ENCODE assay signal across 8 cellular contexts in genomic region chr19:23758187-23759074, GRCh38. TPM values are rescaled to one million over a fixed set of nuclear protein-coding genes. Genes with fewer than 3 reads are reported as not detected.
DNase-seq lines count a peak whose midpoint lies in the region; ATAC-seq, FAIRE-seq and TF ChIP-seq lines count a peak whose summit lies in the region.

Gene ZNF681, minus strand, starts transcription at chr19:23758891. Its CDS starts 142 bp downstream, at chr19:23758749.

- FAIRE-seq in A549 (lab: Jason Lieb, UNC), result no peak

- H3K4me1 ChIP-seq in A549 (no peaks in the 10 kb centered on the region), endodermal cell (ENCODE audit: control insufficient read depth, insufficient read depth, low read length) (no peaks in the 10 kb centered on the region)

- peak within 1 kb of the TSS; percentile 83 for H3K9ac ChIP-seq in endodermal cell (ENCODE audit: extremely low read depth, low read length, poor library complexity, severe bottlenecking)

- peak; percentile 39 to 47; a peak in 3 of 6 replicates for ATAC-seq in A549
- peak; percentile 75 for ATAC-seq in GM18519 (IDR thresholded peaks at IDR 0.05; ENCODE audit: low FRiP score, unreplicated experiment)
- peak; percentile 77 for ATAC-seq in HG03064 (IDR thresholded peaks at IDR 0.05; ENCODE audit: low read depth, unreplicated experiment)

- TF ChIP-seq POLR2A in A549 (IDR thresholded peaks at IDR 0.05; ENCODE audit: low read length), result no peak

- no peak for TF ChIP-seq CTCF in A549 (IDR thresholded peaks at IDR 0.05)
- peak; percentile 43 for TF ChIP-seq CTCF in endodermal cell (conservative IDR thresholded peaks at IDR 0.05)
- TF ChIP-seq CTCF in mesothelial cell of epicardium (IDR thresholded peaks at IDR 0.05; ENCODE audit: unreplicated experiment), result no peak

- POLR2A ChIA-PET in A549 (lab: Yijun Ruan, JAX), result no interaction called here

- H3K4me1 Mint-ChIP-seq in endodermal cell (peaks cover 1% of the 10 kb centered on the region), mesothelial cell of epicardium (peaks cover 11% of the 10 kb centered on the region)

- no peaks in the 10 kb centered on the region for H3K27me3 ChIP-seq in endodermal cell (ENCODE audit: control insufficient read depth, insufficient read depth, low read length, poor library complexity, severe bottlenecking)

- H3K9me3 Mint-ChIP-seq in endodermal cell, result peaks cover 13% of the 10 kb centered on the region
- peaks cover 13% of the 10 kb centered on the region for H3K9me3 Mint-ChIP-seq in mesothelial cell of epicardium

- H3K4me3 ChIP-seq in A549 (no peak within 1 kb of the TSS), endodermal cell (ENCODE audit: low read length) (peak within 1 kb of the TSS; percentile 86)

- H3K9me3 ChIP-seq in A549, result peaks cover 31% of the 10 kb centered on the region
- peaks cover 17% of the 10 kb centered on the region for H3K9me3 ChIP-seq in endodermal cell (ENCODE audit: control insufficient read depth, low read length)

- H3K36me3 ChIP-seq in endodermal cell (ENCODE audit: control insufficient read depth, insufficient read depth, low read length), result peaks cover 18% of the 10 kb centered on the region

- TF ChIP-seq EP300 in A549 (IDR thresholded peaks at IDR 0.05), result no peak

- H3K4me2 ChIP-seq in A549, result no peak within 1 kb of the TSS

- no peak within 1 kb of the TSS for H3K27ac ChIP-seq in A549
- H3K27ac ChIP-seq in endodermal cell (ENCODE audit: low read depth, low read length), result peak within 1 kb of the TSS; percentile 94

- DNase-seq in A549 (ENCODE audit: low read depth in 1 of 2, low spot score in 1 of 2) (peak; percentile 8 to 21), NCI-H446 treated with DMSO at 0.1 percent for 48 hours (lab: John Stamatoyannopoulos, UW) (peak; percentile 29), endodermal cell (peak; percentile 93), mesothelial cell of epicardium (ENCODE audit: low spot score in 2 of 2, unreplicated experiment in 2 of 2) (peak; percentile 75 to 83)
- peak; percentile 90 for DNase-seq in activated CD8-positive, alpha-beta memory T cell treated with anti-CD3 and anti-CD28 coated beads for 24 hours
- DNase-seq in stimulated activated CD8-positive, alpha-beta memory T cell treated with anti-CD3 and anti-CD28 coated beads, Interleukin-15, amount 100 ng/mL, for 24 hours (ENCODE audit: low read depth), result peak; percentile 49

- no peak for TF ChIP-seq RAD21 in A549 (conservative IDR thresholded peaks at IDR 0.05 in 1 of 2, IDR thresholded peaks at IDR 0.05 in 1 of 2)

- no peaks in the 10 kb centered on the region for H3K27me3 Mint-ChIP-seq in endodermal cell (ENCODE audit: insufficient read depth)
- no peaks in the 10 kb centered on the region for H3K27me3 Mint-ChIP-seq in mesothelial cell of epicardium (ENCODE audit: low read depth)

- H3K27ac Mint-ChIP-seq in endodermal cell (peak within 1 kb of the TSS; percentile 98), mesothelial cell of epicardium (peak within 1 kb of the TSS; percentile 97)

- CTCF ChIA-PET in A549 (lab: Yijun Ruan, JAX), result interaction anchor here (0.6 kb wide), 1 partner anchor 34 kb away, joined by 3 read pairs; no protein-coding TSS in a partner anchor

- WGBS in A549 (ENCODE audit: missing lambda C conversion rate), result 10% methylated on average over 40 of the region's 44 CpGs
- 2 to 3% methylated on average over 23 to 44 of the region's 44 CpGs for WGBS in endodermal cell (ENCODE audit: insufficient coverage in 1 of 2, insufficient read length in 1 of 2), 2 experiments

- H3K36me3 Mint-ChIP-seq in endodermal cell (ENCODE audit: low read depth) (peaks cover 24% of the 10 kb centered on the region), mesothelial cell of epicardium (peaks cover 23% of the 10 kb centered on the region)

- peak within 1 kb of the TSS; percentile 93 for H3K4me3 Mint-ChIP-seq in endodermal cell
- H3K4me3 Mint-ChIP-seq in mesothelial cell of epicardium, result peak within 1 kb of the TSS; percentile 97

TF ChIP-seq in A549, 52 proteins besides CTCF, POLR2A, EP300 and RAD21:
- TF ChIP-seq HOXA7 (CRISPR knock-in tag; IDR thresholded peaks at IDR 0.05), result no peak
- no peak for TF ChIP-seq E2F6 (IDR thresholded peaks at IDR 0.05; ENCODE audit: borderline replicate concordance, low read depth)
- no peak for TF ChIP-seq HMGXB4 (CRISPR knock-in tag; IDR thresholded peaks at IDR 0.05; ENCODE audit: borderline replicate concordance)
- no peak for TF ChIP-seq ZNF302 (CRISPR knock-in tag; IDR thresholded peaks at IDR 0.05)
- TF ChIP-seq HOXB13 (CRISPR knock-in tag; IDR thresholded peaks at IDR 0.05; ENCODE audit: low read depth), result no peak
- TF ChIP-seq HOXB5 (CRISPR knock-in tag; IDR thresholded peaks at IDR 0.05), result no peak
- no peak for TF ChIP-seq CBX2 (IDR thresholded peaks at IDR 0.05; ENCODE audit: borderline replicate concordance, low read depth)
- no peak for TF ChIP-seq SREBF2 (IDR thresholded peaks at IDR 0.05)
- no peak for TF ChIP-seq FOSB (CRISPR knock-in tag; IDR thresholded peaks at IDR 0.05)
TF ChIP-seq in A549: peak in this region for 0.

RNA-seq across cellular contexts. Expression of gene ZNF681, which starts in this region (rescaled TPM):
- polyA plus RNA-seq in A549 (2011; rRNA removed) (0.01 TPM in 1 of 2 replicates, not detected in the other), A549 (2017; fragmentation: RNase III; extraction: RNeasy Plus Mini Kit Qiagen cat#74134 plus additional on column Dnase treatment) (0.03 to 0.12 TPM (median 0.03 TPM) in 3 replicates)
- polyA plus RNA-seq in A549 (2012; cell fraction: cytosol; rRNA removed), result not detected in 2 replicates
- polyA plus RNA-seq in A549 (2012; cell fraction: nucleus; rRNA removed), result not detected in 2 replicates
- polyA minus RNA-seq in A549 (2011; rRNA and poly(A)+ RNA removed), result not detected in 2 replicates
- total RNA-seq in endodermal cell (10 to 100 TPM in 1 of 2 donors, 1 to 10 TPM in 1; 3.5 to 11.3 TPM), mesothelial cell of epicardium (7.3 to 9.0 TPM (median 8.8 TPM) in 3 replicates)
- polyA plus RNA-seq in endodermal cell (2013, experiment 1 of 2), result 7.9 TPM
- polyA plus RNA-seq in endodermal cell (2013, experiment 2 of 2), result 7.0 TPM

Comparison
In these comparisons a context has a peak if more than half of its experiments do, and no peak if none do; other contexts are left out.
1. Peak in DNase-seq and ATAC-seq in A549; RNA of the gene not detected or under 1 TPM.
2. DNase-seq: peak in every context shown above with its lines; median percentile 93 in endodermal cell; 90 in activated CD8-positive, alpha-beta memory T cell treated with anti-CD3 and anti-CD28 coated beads for 24 hours; 79 in mesothelial cell of epicardium; 49 in stimulated activated CD8-positive, alpha-beta memory T cell treated with anti-CD3 and anti-CD28 coated beads, Interleukin-15, amount 100 ng/mL, for 24 hours; 29 in NCI-H446 treated with DMSO at 0.1 percent for 48 hours; 14 in A549.